ENCODE assay signal across 3 cellular contexts in the genomic region with DNA sequence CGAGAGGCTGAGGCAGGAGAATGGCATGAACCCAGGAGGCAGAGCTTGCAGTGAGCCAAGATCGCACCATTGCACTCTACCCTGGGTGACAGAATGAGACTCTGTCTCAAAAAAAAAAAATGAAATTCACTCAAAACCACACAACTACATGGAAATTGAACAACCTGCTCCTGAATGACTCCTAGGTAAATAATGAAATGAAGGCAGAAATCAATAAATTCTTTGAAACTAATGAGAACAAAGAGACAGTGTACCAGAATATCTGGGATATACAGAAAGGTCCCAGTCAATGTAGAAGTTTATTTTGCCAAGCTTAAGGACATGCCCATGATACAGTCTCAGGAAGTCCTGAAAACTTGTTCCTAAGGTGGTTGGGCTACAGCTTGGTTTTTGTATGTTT. TPM values are rescaled to one million over a fixed set of nuclear protein-coding genes. Genes with fewer than 3 reads are reported as not detected.
"Had no signal": no experiment of that assay in that cellular context is flagged by ENCODE, and none has a peak within 500 bp of the region (broad histone marks: within the 10 kb centered on the region; RNA-seq: fewer than 3 reads in every experiment).

No MANE protein-coding gene starts in this region.

RNA-seq across cellular contexts. Expression of a gene that starts 16.6 kb away (rescaled TPM):
- total RNA-seq: kidney epithelial cell, mammary epithelial cell, myocyte had no signal
- polyA plus RNA-seq: mammary epithelial cell had no signal
